35 cellular contexts compared by ENCODE assay signal in genomic region chr2:234566622-234567021, GRCh38.
"Had no signal": no experiment of that assay in that cellular context is flagged by ENCODE, and none has a peak within 500 bp of the region (broad histone marks: within the 10 kb centered on the region; RNA-seq: fewer than 3 reads in every experiment).

No MANE protein-coding gene starts in this region.

- ATAC-seq: activated CD8-positive, alpha-beta memory T cell treated with anti-CD3 and anti-CD28 coated beads, Interleukin-2, amount 10 ng/mL, durations not matched to agents 7 days and 5 days; PC-3 had no signal

- H3K4me3 ChIP-seq: ascending aorta, cardiac muscle cell, MG63, Peyer's patch had no signal

- H3K27ac ChIP-seq: ascending aorta, cardiac muscle cell, Peyer's patch, VCaP had no signal

- H3K9me3 ChIP-seq: ascending aorta, MG63, Peyer's patch had no signal

- H3K4me1 ChIP-seq: ascending aorta, Peyer's patch had no signal

- H3K36me3 ChIP-seq: ascending aorta, cardiac muscle cell, MG63, Peyer's patch had no signal

- H3K27me3 ChIP-seq: ascending aorta, cardiac muscle cell, MG63, Peyer's patch had no signal

- DNase-seq: activated CD4-positive, alpha-beta memory T cell treated with anti-CD3 and anti-CD28 coated beads, Interleukin-2, amount 10 ng/mL, durations not matched to agents 7 days and 5 days; activated CD4-positive, alpha-beta T cell treated with anti-CD3 and anti-CD28 coated beads for 1 hour; activated CD4-positive, alpha-beta T cell treated with anti-CD3 and anti-CD28 coated beads for 48 hours; activated CD4-positive, CD25-positive, alpha-beta regulatory T cell; activated CD8-positive, alpha-beta memory T cell treated with anti-CD3 and anti-CD28 coated beads for 24 hours; activated CD8-positive, alpha-beta memory T cell treated with anti-CD3 and anti-CD28 coated beads, Interleukin-2, amount 50 U/mL, for 48 hours; activated effector memory CD4-positive, alpha-beta T cell treated with Interleukin-2 at 50 U/mL for 16 hours; activated naive CD4-positive, alpha-beta T cell treated with anti-CD3 and anti-CD28 coated beads, Interleukin-2, amount 10 ng/mL, durations not matched to agents 7 days and 5 days; activated naive CD8-positive, alpha-beta T cell treated with anti-CD3 and anti-CD28 coated beads for 36 hours; activated T-cell treated with anti-CD3 and anti-CD28 coated beads, Interleukin-2, amount 50 U/mL, for 48 hours; amygdala; Kasumi-1; MG63; NCI-H1048; NCI-H1105 treated with DMSO at 0.1 percent for 48 hours; NCI-H1436; NCI-H1694; NCI-H1930; NCI-H2081 treated with DMSO at 0.1 percent for 48 hours; NCI-H226; NCI-H446 treated with DMSO at 0.1 percent for 48 hours; NCI-H524; NCI-H69; NCI-H82; PC-3; Peyer's patch; RPMI8226; SW 1271; T-helper 1 cell; T-helper 2 cell; T-helper 9 cell had no signal
